Comparison of ENCODE assay signal across 1 cellular context in the genomic region with DNA sequence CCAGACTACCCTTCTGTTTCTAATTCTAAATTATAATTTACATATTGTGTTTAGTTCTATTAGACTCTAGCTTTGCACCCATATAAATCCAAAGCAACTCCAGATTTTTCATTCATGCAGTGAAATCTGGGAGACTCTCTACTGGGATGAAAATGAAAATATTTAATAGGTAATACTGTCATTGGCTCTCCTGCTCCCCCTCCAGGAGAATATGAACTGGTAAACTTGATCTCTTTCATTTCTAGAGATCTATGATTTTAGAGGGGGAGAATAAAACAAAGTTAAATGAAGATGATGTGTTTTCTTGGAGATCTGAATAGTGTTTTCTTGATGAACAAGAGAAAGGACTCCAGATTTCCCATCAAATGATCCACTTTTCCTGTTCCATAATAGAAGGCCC.
TF ChIP-seq lines count a peak whose summit lies in the region.

No MANE protein-coding gene starts in this region.

TF ChIP-seq in SK-N-SH treated with all-trans-retinoic acid at 6 μM for 48 hours, 23 proteins besides CTCF, POLR2A, EP300 and RAD21 (continued from another document):
- TF ChIP-seq PATZ1 (CRISPR knock-in tag; IDR thresholded peaks at IDR 0.05; ENCODE audit: borderline replicate concordance) (no peak), OSR1 (CRISPR knock-in tag; IDR thresholded peaks at IDR 0.05) (no peak), ZC3H10 (CRISPR knock-in tag; IDR thresholded peaks at IDR 0.05) (no peak), TCF4 (CRISPR knock-in tag; IDR thresholded peaks at IDR 0.05; ENCODE audit: borderline replicate concordance) (no peak), ZNF565 (CRISPR knock-in tag; conservative IDR thresholded peaks at IDR 0.05; ENCODE audit: low read depth) (no peak), BACH2 (CRISPR knock-in tag; IDR thresholded peaks at IDR 0.05; ENCODE audit: borderline replicate concordance) (no peak), CREB5 (CRISPR knock-in tag; IDR thresholded peaks at IDR 0.05; ENCODE audit: low read depth) (no peak), PPARA (CRISPR knock-in tag; IDR thresholded peaks at IDR 0.05; ENCODE audit: borderline replicate concordance) (no peak), ESRRG (CRISPR knock-in tag; IDR thresholded peaks at IDR 0.05) (no peak)
- TF ChIP-seq, protein P1, sequence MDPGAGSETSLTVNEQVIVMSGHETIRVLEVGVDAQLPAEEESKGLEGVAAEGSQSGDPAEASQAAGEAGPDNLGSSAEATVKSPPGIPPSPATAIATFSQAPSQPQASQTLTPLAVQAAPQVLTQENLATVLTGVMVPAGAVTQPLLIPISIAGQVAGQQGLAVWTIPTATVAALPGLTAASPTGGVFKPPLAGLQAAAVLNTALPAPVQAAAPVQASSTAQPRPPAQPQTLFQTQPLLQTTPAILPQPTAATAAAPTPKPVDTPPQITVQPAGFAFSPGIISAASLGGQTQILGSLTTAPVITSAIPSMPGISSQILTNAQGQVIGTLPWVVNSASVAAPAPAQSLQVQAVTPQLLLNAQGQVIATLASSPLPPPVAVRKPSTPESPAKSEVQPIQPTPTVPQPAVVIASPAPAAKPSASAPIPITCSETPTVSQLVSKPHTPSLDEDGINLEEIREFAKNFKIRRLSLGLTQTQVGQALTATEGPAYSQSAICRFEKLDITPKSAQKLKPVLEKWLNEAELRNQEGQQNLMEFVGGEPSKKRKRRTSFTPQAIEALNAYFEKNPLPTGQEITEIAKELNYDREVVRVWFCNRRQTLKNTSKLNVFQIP (CRISPR knock-in tag; IDR thresholded peaks at IDR 0.05; ENCODE audit: borderline replicate concordance, low read depth): no peak
TF ChIP-seq in SK-N-SH treated with all-trans-retinoic acid at 6 μM for 48 hours: peak in this region for 0.
